In the genomic region with DNA sequence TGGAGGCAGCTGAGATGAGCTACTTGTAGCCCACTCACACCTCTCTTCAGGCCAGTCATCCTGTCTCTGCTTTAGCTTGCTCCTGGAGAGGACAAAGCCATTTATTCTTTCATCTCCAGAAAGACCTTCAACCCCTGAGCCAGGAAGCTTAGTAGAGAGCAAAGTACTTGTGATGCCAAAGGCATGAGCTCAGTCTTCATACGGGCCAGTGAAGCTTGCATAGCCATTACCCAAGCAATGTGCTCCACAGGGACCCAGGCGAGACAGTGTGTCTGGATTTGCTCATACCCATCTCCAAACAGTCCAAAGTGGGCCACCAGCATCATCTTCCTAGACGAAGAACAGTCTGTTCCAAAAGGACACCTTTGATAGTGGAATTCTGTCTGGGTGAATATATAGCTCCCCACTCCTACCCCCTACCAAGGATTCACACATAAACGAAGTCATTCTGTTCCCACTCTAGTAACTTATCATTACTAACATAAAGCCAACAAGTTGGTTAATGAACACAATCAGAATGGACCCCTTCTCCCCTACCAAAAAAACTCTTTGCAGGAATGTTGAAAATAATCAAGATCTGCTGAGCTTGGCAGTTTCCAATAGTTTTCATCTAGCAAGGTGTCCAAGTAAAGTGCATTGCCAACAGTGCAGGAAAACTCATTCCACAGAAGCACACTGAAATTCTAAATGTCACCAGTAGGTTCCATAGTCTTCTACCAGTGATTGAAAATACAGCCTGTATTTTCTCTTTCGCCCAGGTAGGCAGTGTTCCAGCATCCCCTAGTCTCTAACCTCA, we compare ENCODE assay signal across 26 cellular contexts. TPM values are rescaled to one million over a fixed set of nuclear protein-coding genes. Genes with fewer than 3 reads are reported as not detected.
DNase-seq lines count a peak whose midpoint lies in the region; ATAC-seq, FAIRE-seq and TF ChIP-seq lines count a peak whose summit lies in the region.
"Had no signal": no experiment of that assay in that cellular context is flagged by ENCODE, and none has a peak within 500 bp of the region (broad histone marks: within the 10 kb centered on the region; RNA-seq: fewer than 3 reads in every experiment).

No MANE protein-coding gene starts in this region.

- H3K9me1 ChIP-seq in IMR-90 (ENCODE audit: insufficient read depth, low read length) = no peaks in the 10 kb centered on the region

- TF ChIP-seq POLR2A in A549 (IDR thresholded peaks at IDR 0.05; ENCODE audit: low read length) (no peak), IMR-90 (IDR thresholded peaks at IDR 0.05; ENCODE audit: low read depth, low read length) (no peak)

- no peak overlapping the region for H3K56ac ChIP-seq in IMR-90 (ENCODE audit: extremely low read depth, insufficient read depth, low read length)

- H2BK5ac ChIP-seq in IMR-90 (ENCODE audit: low read depth, low read length, poor library complexity, severe bottlenecking) = no peak overlapping the region

- peaks cover 10% of the 10 kb centered on the region for H3K27me3 ChIP-seq in IMR-90 (ENCODE audit: control insufficient read depth, insufficient read depth, low read length)
- no peaks in the 10 kb centered on the region for H3K27me3 ChIP-seq in hepatocyte

- no peak overlapping the region for H3K4me3 ChIP-seq in A549
- no peak overlapping the region for H3K4me3 ChIP-seq in IMR-90 (ENCODE audit: insufficient read depth, low read depth, low read length)
- H3K4me3 ChIP-seq in hepatocyte = no peak overlapping the region
- H3K4me3 ChIP-seq: GM12878 had no signal

- H3K4me2 ChIP-seq in A549 (no peak overlapping the region), IMR-90 (ENCODE audit: low read depth, low read length) (no peak overlapping the region), hepatocyte (no peak overlapping the region)
- H3K4me2 ChIP-seq: KMS-11, SK-N-SH had no signal

- dilution Hi-C loops in IMR-90 (cut with HindIII; ENCODE audit: low sequenced_read_pairs, unreplicated experiment) = no loop called here

- H2AK9ac ChIP-seq in IMR-90 (replicated peaks; ENCODE audit: low read depth, low read length, poor library complexity) = no peak overlapping the region

- H3K14ac ChIP-seq in IMR-90 (replicated peaks; ENCODE audit: low read depth, low read length) = no peak overlapping the region

- no peaks in the 10 kb centered on the region for H3K9me3 ChIP-seq in A549
- no peaks in the 10 kb centered on the region for H3K9me3 ChIP-seq in IMR-90 (ENCODE audit: control insufficient read depth, insufficient read depth, low read length)
- no peaks in the 10 kb centered on the region for H3K9me3 ChIP-seq in hepatocyte (ENCODE audit: low read depth)
- H3K9me3 ChIP-seq: SK-N-SH had no signal

- BruUV-seq in IMR-90 (replicated peaks; lab: Mats Ljungman, UMichigan) = no TSS peak

- no peak overlapping the region for H4K5ac ChIP-seq in IMR-90 (ENCODE audit: low read depth, low read length)

- intact Hi-C loops in IMR-90 (cut with micrococcal nuclease) (no loop called here), sciatic nerve (cut with DNase I) (no loop called here)

- POLR2A ChIA-PET in A549 (lab: Yijun Ruan, JAX) (no interaction called here), IMR-90 (lab: Charles Lee; ENCODE audit: unreplicated experiment) (interaction anchor here (0.5 kb wide), 1 partner anchor 144 kb away, joined by 5 read pairs; no protein-coding TSS in a partner anchor)

- H3K23ac ChIP-seq in IMR-90 (ENCODE audit: low read depth, low read length) = no peak overlapping the region

- no peaks in the 10 kb centered on the region for H3K79me1 ChIP-seq in IMR-90 (ENCODE audit: low read depth in 1 of 2, low read length in 2 of 2)

- no peak overlapping the region for H4K8ac ChIP-seq in IMR-90 (ENCODE audit: low read depth in 2 of 2, low read length in 2 of 2)

- H2BK20ac ChIP-seq in IMR-90 (ENCODE audit: low read depth, low read length) = no peak overlapping the region

- no peak overlapping the region for H2BK15ac ChIP-seq in IMR-90 (ENCODE audit: low read depth, low read length)

- WGBS in A549 (ENCODE audit: missing lambda C conversion rate) = 8% methylated on average over 5 of the region's 5 CpGs
- WGBS in IMR-90 (ENCODE audit: extremely low coverage in 2 of 2, insufficient read length in 1 of 2), 2 experiments = no CpG with 5 or more reads among the region's 5 CpGs
- WGBS in hepatocyte (ENCODE audit: low lambda C conversion rate, missing lambda C conversion rate) = 59% methylated on average over 5 of the region's 5 CpGs

- H2BK120ac ChIP-seq in IMR-90 (ENCODE audit: low read depth, low read length) = no peak overlapping the region

- no peak overlapping the region for H3K9ac ChIP-seq in IMR-90 (ENCODE audit: low read depth, low read length)
- H3K9ac ChIP-seq: KMS-11, SK-N-SH had no signal

- H3K4me1 ChIP-seq in A549 = no peaks in the 10 kb centered on the region
- H3K4me1 ChIP-seq in IMR-90 (ENCODE audit: control insufficient read depth, insufficient read depth, low read length) = no peaks in the 10 kb centered on the region
- no peaks in the 10 kb centered on the region for H3K4me1 ChIP-seq in hepatocyte (ENCODE audit: insufficient read depth)

- ATAC-seq in A549 (no peak), IMR-90 (ENCODE audit: low read depth) (no peak), sciatic nerve (peak; percentile 69), HG02973 (IDR thresholded peaks at IDR 0.05; ENCODE audit: unreplicated experiment) (no peak), GM21786 (IDR thresholded peaks at IDR 0.05; ENCODE audit: unreplicated experiment) (no peak)
- ATAC-seq: GM12878 had no signal

- CTCF ChIA-PET in A549 (lab: Yijun Ruan, JAX) (interaction anchor here (0.6 to 0.8 kb wide), 2 partner anchors 10 to 80 kb away, joined by 3 read pairs; no protein-coding TSS in a partner anchor), IMR-90 (lab: Yijun Ruan, JAX) (no interaction called here)

- no peak overlapping the region for H2AK5ac ChIP-seq in IMR-90 (ENCODE audit: low read depth, low read length)

- no peak for TF ChIP-seq EP300 in A549 (IDR thresholded peaks at IDR 0.05)

- no peak overlapping the region for H2AFZ ChIP-seq in IMR-90 (replicated peaks; ENCODE audit: low read length, poor library complexity)
- no peak overlapping the region for H2AFZ ChIP-seq in hepatocyte

- H3K36me3 ChIP-seq in IMR-90 (ENCODE audit: control insufficient read depth, insufficient read depth, low read length) (no peaks in the 10 kb centered on the region), hepatocyte (replicated peaks; ENCODE audit: insufficient read depth, low read depth) (no peaks in the 10 kb centered on the region)

- no peak for TF ChIP-seq CTCF in A549 (IDR thresholded peaks at IDR 0.05)
- no peak for TF ChIP-seq CTCF in IMR-90 (conservative IDR thresholded peaks at IDR 0.05; ENCODE audit: low read depth, low read length)
- no peak for TF ChIP-seq CTCF in hepatocyte (IDR thresholded peaks at IDR 0.05; ENCODE audit: poor library complexity)

- H4K91ac ChIP-seq in IMR-90 (ENCODE audit: insufficient read depth, low read depth, low read length) = no peak overlapping the region

- no peak overlapping the region for H3K4ac ChIP-seq in IMR-90 (ENCODE audit: low read depth, low read length)

- DNase-seq in A549 (ENCODE audit: low read depth in 1 of 2, low spot score in 1 of 2) (no peak), IMR-90 (no peak), hepatocyte (ENCODE audit: low spot score) (peak; percentile 23), sciatic nerve (ENCODE audit: low spot score) (no peak), epidermal melanocyte (ENCODE audit: insufficient read length, low spot score) (no peak)
- DNase-seq: CD4-positive, alpha-beta T cell; COR-L47; DND-41; GOT3; HCEC 1CT; NCI-H1105; NCI-H2029 treated with DMSO at 0.1 percent for 48 hours; NCI-H226; NCI-H524; NCI-H774; NK-92 treated with Interleukin-12 subunit alpha and Interleukin-12 subunit beta, amount 100 ng/mL, for 24 hours; SIG-M5; SK-N-SH had no signal

- no peaks in the 10 kb centered on the region for H3K79me2 ChIP-seq in hepatocyte

- H3K27ac ChIP-seq in A549 (no peak overlapping the region), IMR-90 (ENCODE audit: insufficient read depth, low read length) (no peak overlapping the region), hepatocyte (no peak overlapping the region)
- H3K27ac ChIP-seq: KMS-11, RWPE1 had no signal

- FAIRE-seq in A549 (lab: Jason Lieb, UNC) = no peak
- FAIRE-seq: A204.1, GM12878 had no signal

- in situ Hi-C loops in IMR-90 (cut with MboI; ENCODE audit: low sequenced_read_pairs) = no loop called here

- H4K20me1 ChIP-seq in IMR-90 (ENCODE audit: insufficient read depth, low read length) (no peaks in the 10 kb centered on the region), hepatocyte (ENCODE audit: insufficient read depth, poor library complexity, severe bottlenecking) (no peaks in the 10 kb centered on the region)

- H3K18ac ChIP-seq in IMR-90 (ENCODE audit: low read depth, low read length) = no peak overlapping the region

- no peaks in the 10 kb centered on the region for H3K9me2 ChIP-seq in hepatocyte (replicated peaks; ENCODE audit: insufficient read depth)
- H3K9me2 ChIP-seq: SK-N-SH had no signal

- no peak for TF ChIP-seq RAD21 in A549 (conservative IDR thresholded peaks at IDR 0.05 in 1 of 2, IDR thresholded peaks at IDR 0.05 in 1 of 2)
- TF ChIP-seq RAD21 in IMR-90 (IDR thresholded peaks at IDR 0.05; ENCODE audit: low read length) = no peak

RNA-seq across cellular contexts. Expression of a gene that starts 6.7 kb away (rescaled TPM):
- not detected in 2 replicates for polyA plus RNA-seq in A549 (2011; rRNA removed)
- not detected in 2 replicates for polyA plus RNA-seq in A549 (2012; cell fraction: cytosol; rRNA removed)
- not detected in 2 replicates for polyA plus RNA-seq in A549 (2012; cell fraction: nucleus; rRNA removed)
- polyA plus RNA-seq in A549 (2017; fragmentation: RNase III; extraction: RNeasy Plus Mini Kit Qiagen cat#74134 plus additional on column Dnase treatment) = not detected in 3 replicates
- polyA minus RNA-seq in A549 (2011; rRNA and poly(A)+ RNA removed) = not detected in 2 replicates
- total RNA-seq in IMR-90 (2012; rRNA removed) = not detected in 2 replicates
- polyA plus RNA-seq in IMR-90 (2012; rRNA removed) = not detected in 2 replicates
- not detected in 2 replicates for polyA plus RNA-seq in IMR-90 (2012; cell fraction: cytosol; rRNA removed)
- polyA plus RNA-seq in IMR-90 (2012; cell fraction: nucleus; rRNA removed; ENCODE audit: low replicate concordance) = not detected in 2 replicates
- total RNA-seq in hepatocyte = 1.8 and 4.8 TPM in 2 replicates
- 1.1 TPM in 1 of 2 replicates, not detected in the other for polyA plus RNA-seq in hepatocyte
- 1.2 TPM for total RNA-seq in sciatic nerve
- total RNA-seq: CD4-positive, alpha-beta T cell; GM12878; HT1080 had no signal
- polyA plus RNA-seq: BJ, GM12878, SK-N-SH had no signal

RNA-seq across cellular contexts. Expression of a gene that starts 45.2 kb away (rescaled TPM):
- 61.4 and 71.1 TPM in 2 replicates for polyA plus RNA-seq in A549 (2011; rRNA removed)
- polyA plus RNA-seq in A549 (2012; cell fraction: cytosol; rRNA removed) = 18.1 and 20.5 TPM in 2 replicates
- 9.3 and 14.0 TPM in 2 replicates for polyA plus RNA-seq in A549 (2012; cell fraction: nucleus; rRNA removed)
- polyA plus RNA-seq in A549 (2017; fragmentation: RNase III; extraction: RNeasy Plus Mini Kit Qiagen cat#74134 plus additional on column Dnase treatment) = 41.1 to 51.7 TPM (median 46.0 TPM) in 3 replicates
- polyA minus RNA-seq in A549 (2011; rRNA and poly(A)+ RNA removed) = 18.2 and 18.4 TPM in 2 replicates
- 20.1 and 36.1 TPM in 2 replicates for total RNA-seq in IMR-90 (2012; rRNA removed)
- polyA plus RNA-seq in IMR-90 (2012; rRNA removed) = 12.7 and 16.1 TPM in 2 replicates
- polyA plus RNA-seq in IMR-90 (2012; cell fraction: cytosol; rRNA removed) = 4.9 and 5.0 TPM in 2 replicates
- polyA plus RNA-seq in IMR-90 (2012; cell fraction: nucleus; rRNA removed; ENCODE audit: low replicate concordance) = 1.2 and 5.6 TPM in 2 replicates
- total RNA-seq in hepatocyte = 134 and 146 TPM in 2 replicates
- polyA plus RNA-seq in hepatocyte = 98.3 and 131 TPM in 2 replicates
- 33.3 TPM for total RNA-seq in sciatic nerve

RNA-seq across cellular contexts. Expression of a gene that starts 52.5 kb away (rescaled TPM):
- polyA plus RNA-seq in A549 (2011; rRNA removed) = 6.7 and 9.6 TPM in 2 replicates
- 2.6 and 2.9 TPM in 2 replicates for polyA plus RNA-seq in A549 (2012; cell fraction: cytosol; rRNA removed)
- 8.5 and 10.1 TPM in 2 replicates for polyA plus RNA-seq in A549 (2012; cell fraction: nucleus; rRNA removed)
- 1.7 to 3.9 TPM (median 2.3 TPM) in 3 replicates for polyA plus RNA-seq in A549 (2017; fragmentation: RNase III; extraction: RNeasy Plus Mini Kit Qiagen cat#74134 plus additional on column Dnase treatment)
- polyA minus RNA-seq in A549 (2011; rRNA and poly(A)+ RNA removed) = 10.0 and 17.2 TPM in 2 replicates
- total RNA-seq in IMR-90 (2012; rRNA removed) = 14.4 and 20.6 TPM in 2 replicates
- polyA plus RNA-seq in IMR-90 (2012; rRNA removed) = 43.1 and 45.0 TPM in 2 replicates
- 43.5 and 50.6 TPM in 2 replicates for polyA plus RNA-seq in IMR-90 (2012; cell fraction: cytosol; rRNA removed)
- polyA plus RNA-seq in IMR-90 (2012; cell fraction: nucleus; rRNA removed; ENCODE audit: low replicate concordance) = 70.2 and 72.3 TPM in 2 replicates
- 19.1 and 24.9 TPM in 2 replicates for total RNA-seq in hepatocyte
- 22.9 and 32.2 TPM in 2 replicates for polyA plus RNA-seq in hepatocyte
- total RNA-seq in sciatic nerve = 36.7 TPM
- total RNA-seq: CD4-positive, alpha-beta T cell; GM12878 had no signal
- polyA plus RNA-seq: GM12878 had no signal
